In the genomic region with DNA sequence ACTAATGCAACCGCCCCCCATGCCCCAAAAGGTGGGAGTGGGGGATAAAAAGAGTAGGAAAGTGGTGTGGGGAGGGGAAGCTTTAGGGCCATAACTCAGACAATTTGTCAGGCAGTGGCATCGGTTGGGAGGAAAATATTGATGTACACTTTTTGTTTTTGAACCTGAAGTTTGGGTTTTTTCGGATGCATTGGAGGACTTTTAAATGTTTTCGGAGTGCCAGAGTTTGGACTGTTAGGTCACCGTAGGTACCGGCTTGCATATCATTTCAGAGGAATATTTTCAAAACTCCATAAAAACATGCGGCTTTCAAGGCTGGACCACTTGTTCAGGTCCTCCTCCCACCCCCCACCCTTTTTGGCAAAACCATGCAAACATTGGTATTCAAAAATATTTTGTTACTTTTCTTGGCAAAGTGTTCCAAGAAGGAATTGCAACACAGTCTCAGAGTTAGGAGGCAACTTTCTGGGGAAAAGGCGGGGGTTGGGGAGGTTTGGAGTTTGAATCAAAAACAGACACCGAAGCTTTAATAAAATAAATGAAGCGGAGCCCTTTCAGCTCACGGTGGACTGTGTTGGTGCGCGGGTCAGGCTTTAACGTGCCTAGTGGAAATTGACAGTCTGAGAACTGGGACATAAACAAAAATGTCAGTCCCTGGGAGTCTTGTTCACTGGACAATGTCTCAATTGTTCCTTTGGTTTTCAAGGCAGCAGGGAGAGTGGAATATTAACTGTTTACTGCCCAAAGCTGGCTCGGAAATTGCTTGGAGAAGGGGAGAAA, we compare ENCODE assay signal across 1 cellular context.
TF ChIP-seq lines count a peak whose summit lies in the region.

No MANE protein-coding gene starts in this region.

TF ChIP-seq in HepG2, 621 proteins besides CTCF, POLR2A, EP300 and RAD21 (continued from another document and continues in another):
- TF ChIP-seq, protein P1, sequence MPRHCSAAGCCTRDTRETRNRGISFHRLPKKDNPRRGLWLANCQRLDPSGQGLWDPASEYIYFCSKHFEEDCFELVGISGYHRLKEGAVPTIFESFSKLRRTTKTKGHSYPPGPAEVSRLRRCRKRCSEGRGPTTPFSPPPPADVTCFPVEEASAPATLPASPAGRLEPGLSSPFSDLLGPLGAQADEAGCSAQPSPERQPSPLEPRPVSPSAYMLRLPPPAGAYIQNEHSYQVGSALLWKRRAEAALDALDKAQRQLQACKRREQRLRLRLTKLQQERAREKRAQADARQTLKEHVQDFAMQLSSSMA (CRISPR knock-in tag; IDR thresholded peaks at IDR 0.05): no peak
- no peak for TF ChIP-seq NFIC (IDR thresholded peaks at IDR 0.05; ENCODE audit: low read length)
- no peak for TF ChIP-seq ZNF24 (IDR thresholded peaks at IDR 0.05)
- no peak for TF ChIP-seq SMAD9 (CRISPR knock-in tag; IDR thresholded peaks at IDR 0.05)
- peak; percentile 52; the same call in 1 of the 2 replicates for TF ChIP-seq BCL6 (CRISPR knock-in tag; IDR thresholded peaks at IDR 0.05)
- no peak for TF ChIP-seq ZNF383 (CRISPR knock-in tag; IDR thresholded peaks at IDR 0.05; ENCODE audit: borderline replicate concordance)
- no peak for TF ChIP-seq ZNF138 (CRISPR knock-in tag; IDR thresholded peaks at IDR 0.05; ENCODE audit: low read depth)
- TF ChIP-seq, protein P2, sequence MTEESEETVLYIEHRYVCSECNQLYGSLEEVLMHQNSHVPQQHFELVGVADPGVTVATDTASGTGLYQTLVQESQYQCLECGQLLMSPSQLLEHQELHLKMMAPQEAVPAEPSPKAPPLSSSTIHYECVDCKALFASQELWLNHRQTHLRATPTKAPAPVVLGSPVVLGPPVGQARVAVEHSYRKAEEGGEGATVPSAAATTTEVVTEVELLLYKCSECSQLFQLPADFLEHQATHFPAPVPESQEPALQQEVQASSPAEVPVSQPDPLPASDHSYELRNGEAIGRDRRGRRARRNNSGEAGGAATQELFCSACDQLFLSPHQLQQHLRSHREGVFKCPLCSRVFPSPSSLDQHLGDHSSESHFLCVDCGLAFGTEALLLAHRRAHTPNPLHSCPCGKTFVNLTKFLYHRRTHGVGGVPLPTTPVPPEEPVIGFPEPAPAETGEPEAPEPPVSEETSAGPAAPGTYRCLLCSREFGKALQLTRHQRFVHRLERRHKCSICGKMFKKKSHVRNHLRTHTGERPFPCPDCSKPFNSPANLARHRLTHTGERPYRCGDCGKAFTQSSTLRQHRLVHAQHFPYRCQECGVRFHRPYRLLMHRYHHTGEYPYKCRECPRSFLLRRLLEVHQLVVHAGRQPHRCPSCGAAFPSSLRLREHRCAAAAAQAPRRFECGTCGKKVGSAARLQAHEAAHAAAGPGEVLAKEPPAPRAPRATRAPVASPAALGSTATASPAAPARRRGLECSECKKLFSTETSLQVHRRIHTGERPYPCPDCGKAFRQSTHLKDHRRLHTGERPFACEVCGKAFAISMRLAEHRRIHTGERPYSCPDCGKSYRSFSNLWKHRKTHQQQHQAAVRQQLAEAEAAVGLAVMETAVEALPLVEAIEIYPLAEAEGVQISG (CRISPR knock-in tag; IDR thresholded peaks at IDR 0.05): no peak
- no peak for TF ChIP-seq ZNF441 (CRISPR knock-in tag; IDR thresholded peaks at IDR 0.05; ENCODE audit: borderline replicate concordance)
- TF ChIP-seq, protein P3, sequence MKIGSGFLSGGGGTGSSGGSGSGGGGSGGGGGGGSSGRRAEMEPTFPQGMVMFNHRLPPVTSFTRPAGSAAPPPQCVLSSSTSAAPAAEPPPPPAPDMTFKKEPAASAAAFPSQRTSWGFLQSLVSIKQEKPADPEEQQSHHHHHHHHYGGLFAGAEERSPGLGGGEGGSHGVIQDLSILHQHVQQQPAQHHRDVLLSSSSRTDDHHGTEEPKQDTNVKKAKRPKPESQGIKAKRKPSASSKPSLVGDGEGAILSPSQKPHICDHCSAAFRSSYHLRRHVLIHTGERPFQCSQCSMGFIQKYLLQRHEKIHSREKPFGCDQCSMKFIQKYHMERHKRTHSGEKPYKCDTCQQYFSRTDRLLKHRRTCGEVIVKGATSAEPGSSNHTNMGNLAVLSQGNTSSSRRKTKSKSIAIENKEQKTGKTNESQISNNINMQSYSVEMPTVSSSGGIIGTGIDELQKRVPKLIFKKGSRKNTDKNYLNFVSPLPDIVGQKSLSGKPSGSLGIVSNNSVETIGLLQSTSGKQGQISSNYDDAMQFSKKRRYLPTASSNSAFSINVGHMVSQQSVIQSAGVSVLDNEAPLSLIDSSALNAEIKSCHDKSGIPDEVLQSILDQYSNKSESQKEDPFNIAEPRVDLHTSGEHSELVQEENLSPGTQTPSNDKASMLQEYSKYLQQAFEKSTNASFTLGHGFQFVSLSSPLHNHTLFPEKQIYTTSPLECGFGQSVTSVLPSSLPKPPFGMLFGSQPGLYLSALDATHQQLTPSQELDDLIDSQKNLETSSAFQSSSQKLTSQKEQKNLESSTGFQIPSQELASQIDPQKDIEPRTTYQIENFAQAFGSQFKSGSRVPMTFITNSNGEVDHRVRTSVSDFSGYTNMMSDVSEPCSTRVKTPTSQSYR (CRISPR knock-in tag; IDR thresholded peaks at IDR 0.05; ENCODE audit: borderline replicate concordance): no peak
- no peak for TF ChIP-seq ZNF605 (CRISPR knock-in tag; IDR thresholded peaks at IDR 0.05)
- TF ChIP-seq RXRB (CRISPR knock-in tag; IDR thresholded peaks at IDR 0.05; ENCODE audit: borderline replicate concordance): no peak; the same call in 1 of the 2 replicates
- TF ChIP-seq, protein P4, sequence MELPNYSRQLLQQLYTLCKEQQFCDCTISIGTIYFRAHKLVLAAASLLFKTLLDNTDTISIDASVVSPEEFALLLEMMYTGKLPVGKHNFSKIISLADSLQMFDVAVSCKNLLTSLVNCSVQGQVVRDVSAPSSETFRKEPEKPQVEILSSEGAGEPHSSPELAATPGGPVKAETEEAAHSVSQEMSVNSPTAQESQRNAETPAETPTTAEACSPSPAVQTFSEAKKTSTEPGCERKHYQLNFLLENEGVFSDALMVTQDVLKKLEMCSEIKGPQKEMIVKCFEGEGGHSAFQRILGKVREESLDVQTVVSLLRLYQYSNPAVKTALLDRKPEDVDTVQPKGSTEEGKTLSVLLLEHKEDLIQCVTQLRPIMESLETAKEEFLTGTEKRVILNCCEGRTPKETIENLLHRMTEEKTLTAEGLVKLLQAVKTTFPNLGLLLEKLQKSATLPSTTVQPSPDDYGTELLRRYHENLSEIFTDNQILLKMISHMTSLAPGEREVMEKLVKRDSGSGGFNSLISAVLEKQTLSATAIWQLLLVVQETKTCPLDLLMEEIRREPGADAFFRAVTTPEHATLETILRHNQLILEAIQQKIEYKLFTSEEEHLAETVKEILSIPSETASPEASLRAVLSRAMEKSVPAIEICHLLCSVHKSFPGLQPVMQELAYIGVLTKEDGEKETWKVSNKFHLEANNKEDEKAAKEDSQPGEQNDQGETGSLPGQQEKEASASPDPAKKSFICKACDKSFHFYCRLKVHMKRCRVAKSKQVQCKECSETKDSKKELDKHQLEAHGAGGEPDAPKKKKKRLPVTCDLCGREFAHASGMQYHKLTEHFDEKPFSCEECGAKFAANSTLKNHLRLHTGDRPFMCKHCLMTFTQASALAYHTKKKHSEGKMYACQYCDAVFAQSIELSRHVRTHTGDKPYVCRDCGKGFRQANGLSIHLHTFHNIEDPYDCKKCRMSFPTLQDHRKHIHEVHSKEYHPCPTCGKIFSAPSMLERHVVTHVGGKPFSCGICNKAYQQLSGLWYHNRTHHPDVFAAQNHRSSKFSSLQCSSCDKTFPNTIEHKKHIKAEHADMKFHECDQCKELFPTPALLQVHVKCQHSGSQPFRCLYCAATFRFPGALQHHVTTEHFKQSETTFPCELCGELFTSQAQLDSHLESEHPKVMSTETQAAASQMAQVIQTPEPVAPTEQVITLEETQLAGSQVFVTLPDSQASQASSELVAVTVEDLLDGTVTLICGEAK (IDR thresholded peaks at IDR 0.05): no peak
- TF ChIP-seq, protein P4 (CRISPR knock-in tag; IDR thresholded peaks at IDR 0.05): no peak
- no peak for TF ChIP-seq SIN3B (IDR thresholded peaks at IDR 0.05; ENCODE audit: low read length)
- no peak for TF ChIP-seq DNMT3B (CRISPR knock-in tag; conservative IDR thresholded peaks at IDR 0.05)
- no peak for TF ChIP-seq DNMT1 (CRISPR knock-in tag; IDR thresholded peaks at IDR 0.05)
- no peak for TF ChIP-seq ZC3H13 (CRISPR knock-in tag; IDR thresholded peaks at IDR 0.05)
- TF ChIP-seq MAF1 (CRISPR knock-in tag; IDR thresholded peaks at IDR 0.05; ENCODE audit: borderline replicate concordance): no peak
- TF ChIP-seq, protein P5, sequence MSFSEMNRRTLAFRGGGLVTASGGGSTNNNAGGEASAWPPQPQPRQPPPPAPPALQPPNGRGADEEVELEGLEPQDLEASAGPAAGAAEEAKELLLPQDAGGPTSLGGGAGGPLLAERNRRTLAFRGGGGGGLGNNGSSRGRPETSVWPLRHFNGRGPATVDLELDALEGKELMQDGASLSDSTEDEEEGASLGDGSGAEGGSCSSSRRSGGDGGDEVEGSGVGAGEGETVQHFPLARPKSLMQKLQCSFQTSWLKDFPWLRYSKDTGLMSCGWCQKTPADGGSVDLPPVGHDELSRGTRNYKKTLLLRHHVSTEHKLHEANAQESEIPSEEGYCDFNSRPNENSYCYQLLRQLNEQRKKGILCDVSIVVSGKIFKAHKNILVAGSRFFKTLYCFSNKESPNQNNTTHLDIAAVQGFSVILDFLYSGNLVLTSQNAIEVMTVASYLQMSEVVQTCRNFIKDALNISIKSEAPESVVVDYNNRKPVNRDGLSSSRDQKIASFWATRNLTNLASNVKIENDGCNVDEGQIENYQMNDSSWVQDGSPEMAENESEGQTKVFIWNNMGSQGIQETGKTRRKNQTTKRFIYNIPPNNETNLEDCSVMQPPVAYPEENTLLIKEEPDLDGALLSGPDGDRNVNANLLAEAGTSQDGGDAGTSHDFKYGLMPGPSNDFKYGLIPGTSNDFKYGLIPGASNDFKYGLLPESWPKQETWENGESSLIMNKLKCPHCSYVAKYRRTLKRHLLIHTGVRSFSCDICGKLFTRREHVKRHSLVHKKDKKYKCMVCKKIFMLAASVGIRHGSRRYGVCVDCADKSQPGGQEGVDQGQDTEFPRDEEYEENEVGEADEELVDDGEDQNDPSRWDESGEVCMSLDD (CRISPR knock-in tag; IDR thresholded peaks at IDR 0.05; ENCODE audit: borderline replicate concordance): no peak
- TF ChIP-seq ZNF446 (CRISPR knock-in tag; IDR thresholded peaks at IDR 0.05): no peak
- no peak for TF ChIP-seq ZNF230 (CRISPR knock-in tag; IDR thresholded peaks at IDR 0.05)
- TF ChIP-seq TEAD3 (CRISPR knock-in tag; optimal IDR thresholded peaks at IDR 0.05; ENCODE audit: borderline replicate concordance): peak; percentile 18
- TF ChIP-seq MTF1 (CRISPR knock-in tag; IDR thresholded peaks at IDR 0.05): no peak
- TF ChIP-seq KLF9 (CRISPR knock-in tag; IDR thresholded peaks at IDR 0.05; ENCODE audit: low read depth): no peak
- no peak for TF ChIP-seq ATM (IDR thresholded peaks at IDR 0.05; ENCODE audit: borderline replicate concordance)
- TF ChIP-seq CBX5 (CRISPR knock-in tag; IDR thresholded peaks at IDR 0.05; ENCODE audit: borderline replicate concordance): no peak
- TF ChIP-seq MTF2 (CRISPR knock-in tag; IDR thresholded peaks at IDR 0.05; ENCODE audit: borderline replicate concordance): no peak
- TF ChIP-seq CEBPG (CRISPR knock-in tag; IDR thresholded peaks at IDR 0.05): peak; percentile 23; the same call in 1 of the 2 replicates
- no peak for TF ChIP-seq ZNF737 (CRISPR knock-in tag; IDR thresholded peaks at IDR 0.05; ENCODE audit: borderline replicate concordance)
- TF ChIP-seq, protein P6, sequence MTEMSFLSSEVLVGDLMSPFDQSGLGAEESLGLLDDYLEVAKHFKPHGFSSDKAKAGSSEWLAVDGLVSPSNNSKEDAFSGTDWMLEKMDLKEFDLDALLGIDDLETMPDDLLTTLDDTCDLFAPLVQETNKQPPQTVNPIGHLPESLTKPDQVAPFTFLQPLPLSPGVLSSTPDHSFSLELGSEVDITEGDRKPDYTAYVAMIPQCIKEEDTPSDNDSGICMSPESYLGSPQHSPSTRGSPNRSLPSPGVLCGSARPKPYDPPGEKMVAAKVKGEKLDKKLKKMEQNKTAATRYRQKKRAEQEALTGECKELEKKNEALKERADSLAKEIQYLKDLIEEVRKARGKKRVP (CRISPR knock-in tag; IDR thresholded peaks at IDR 0.05): no peak
- no peak for TF ChIP-seq BRCA1 (CRISPR knock-in tag; IDR thresholded peaks at IDR 0.05)
- TF ChIP-seq GATAD1 (CRISPR knock-in tag; IDR thresholded peaks at IDR 0.05): no peak
- TF ChIP-seq TGIF2 (CRISPR knock-in tag; IDR thresholded peaks at IDR 0.05): 0 out of 2 replicates have a peak, but pooled peaks have one; percentile 56
- no peak for TF ChIP-seq ZNF367 (CRISPR knock-in tag; IDR thresholded peaks at IDR 0.05; ENCODE audit: borderline replicate concordance)
